Comparison of ENCODE assay signal across 15 cellular contexts in genomic region chr17:82199496-82199895, GRCh38.
"Had no signal": no experiment of that assay in that cellular context is flagged by ENCODE, and none has a peak within 500 bp of the region (broad histone marks: within the 10 kb centered on the region; RNA-seq: fewer than 3 reads in every experiment).

No MANE protein-coding gene starts in this region.

- H3K4me1 Mint-ChIP-seq: nephron had no signal

- ATAC-seq: heart left ventricle had no signal

- H3K4me3 ChIP-seq: heart left ventricle, sigmoid colon, SK-N-MC, suprapubic skin had no signal

- H3K9me3 Mint-ChIP-seq: nephron, type B pancreatic cell had no signal

- H3K27ac Mint-ChIP-seq: nephron, progenitor cell of endocrine pancreas, type B pancreatic cell had no signal

- H3K9me3 ChIP-seq: heart left ventricle, sigmoid colon, suprapubic skin had no signal

- H3K27me3 Mint-ChIP-seq: progenitor cell of endocrine pancreas, type B pancreatic cell had no signal

- H3K27ac ChIP-seq: heart left ventricle, sigmoid colon, SK-N-MC, suprapubic skin had no signal

- H3K27me3 ChIP-seq: heart left ventricle, sigmoid colon, suprapubic skin had no signal

- H3K4me3 Mint-ChIP-seq: nephron, type B pancreatic cell had no signal

- H3K4me1 ChIP-seq: suprapubic skin had no signal

- DNase-seq: activated CD4-positive, CD25-positive, alpha-beta regulatory T cell treated with anti-CD3 and anti-CD28 coated beads, Interleukin-2, amount 50 U/mL, for 72 hours; activated gamma-delta T cell treated with Interleukin-2 at 50 U/mL for 16 hours; activated T-cell treated with anti-CD3 and anti-CD28 coated beads, Interleukin-2, amount 50 U/mL, for 1 hour; foreskin melanocyte; heart left ventricle; mammary epithelial cell; occipital lobe; sigmoid colon; stimulated activated CD4-positive, alpha-beta T cell treated with anti-CD3 and anti-CD28 coated beads, Interleukin-2, amount 100 ng/mL, for 24 hours; stimulated activated naive CD4-positive, alpha-beta T cell had no signal
